In genomic region chr4:119028296-119028695, GRCh38 we compare ENCODE assay signal across 18 cellular contexts.
DNase-seq lines count a peak whose midpoint lies in the region; ATAC-seq, FAIRE-seq and TF ChIP-seq lines count a peak whose summit lies in the region.
"Had no signal": no experiment of that assay in that cellular context is flagged by ENCODE, and none has a peak within 500 bp of the region (broad histone marks: within the 10 kb centered on the region; RNA-seq: fewer than 3 reads in every experiment).

No MANE protein-coding gene starts in this region.

- H3K4me3 ChIP-seq in esophagus squamous epithelium (peak overlapping the region; percentile 18 to 61 (median 41)), pancreas (no peak overlapping the region), tibial nerve (peak overlapping the region; percentile 20 to 50 (median 22))
- H3K4me3 ChIP-seq: BLaER1, K562, SK-N-MC had no signal

- FAIRE-seq in pancreas (lab: Jason Lieb, UNC), result peak; percentile 5
- FAIRE-seq: K562 had no signal

- no peaks in the 10 kb centered on the region for H3K9me3 ChIP-seq in esophagus squamous epithelium
- H3K9me3 ChIP-seq in pancreas, result no peaks in the 10 kb centered on the region
- H3K9me3 ChIP-seq in tibial nerve, result no peaks in the 10 kb centered on the region
- H3K9me3 ChIP-seq: BLaER1, left lung had no signal

- intact Hi-C loops in esophagus squamous epithelium (cut with DNase I) (no loop called here), pancreas (cut with DNase I) (no loop called here), posterior cingulate gyrus (cut with DNase I) (no loop called here)

- DNase-seq in LHCN-M2 (ENCODE audit: low read depth) (peak; percentile 31), esophagus squamous epithelium (lab: John Stamatoyannopoulos, UW) (no peak), pancreas (no peak), tibial nerve (ENCODE audit: low spot score in 2 of 2) (no peak), NCI-H1105 (lab: John Stamatoyannopoulos, UW) (no peak), posterior cingulate gyrus (no peak)
- DNase-seq: activated CD4-positive, alpha-beta T cell treated with anti-CD3 and anti-CD28 coated beads for 1 hour; amniotic stem cell; foreskin keratinocyte; GOT3; left lung; NCI-H1092 treated with DMSO at 0.1 percent for 48 hours; NCI-H774; T1000 had no signal

- TF ChIP-seq CTCF in esophagus squamous epithelium (IDR thresholded peaks at IDR 0.05), result no peak
- TF ChIP-seq CTCF in pancreas (IDR thresholded peaks at IDR 0.05), result no peak
- TF ChIP-seq CTCF in tibial nerve (IDR thresholded peaks at IDR 0.05), result no peak

- ATAC-seq in pancreas, result no peak
- ATAC-seq in GM18861 (IDR thresholded peaks at IDR 0.05; ENCODE audit: unreplicated experiment), result no peak
- ATAC-seq: foreskin keratinocyte, K562, left lung had no signal

- H3K27ac ChIP-seq in esophagus squamous epithelium, result peak overlapping the region; percentile 82 to 93 (median 92)
- no peak overlapping the region for H3K27ac ChIP-seq in pancreas
- H3K27ac ChIP-seq in tibial nerve, result peak overlapping the region in 3 of 4 donors; percentile 71 to 88 (median 74)
- H3K27ac ChIP-seq: BLaER1, foreskin keratinocyte, SK-N-MC had no signal

- H3K36me3 ChIP-seq in esophagus squamous epithelium, result peaks cover 6 to 33% (median 8%) of the 10 kb centered on the region in 3 donors
- H3K36me3 ChIP-seq in pancreas, result no peaks in the 10 kb centered on the region
- peaks cover 0 to 27% (median 0%) of the 10 kb centered on the region in 3 donors for H3K36me3 ChIP-seq in tibial nerve
- H3K36me3 ChIP-seq: BLaER1, left lung had no signal

- TF ChIP-seq POLR2A in esophagus squamous epithelium (IDR thresholded peaks at IDR 0.05) (no peak), tibial nerve (IDR thresholded peaks at IDR 0.05) (no peak)

- 70 to 72% methylated on average over 2 of the region's 2 CpGs for WGBS in esophagus squamous epithelium, 2 donors
- 73 to 80% methylated on average over 2 of the region's 2 CpGs for WGBS in pancreas, 2 donors
- 79 to 83% methylated on average over 2 of the region's 2 CpGs for WGBS in tibial nerve, 2 donors

- H3K4me1 ChIP-seq in esophagus squamous epithelium, result peaks cover 0 to 26% (median 4%) of the 10 kb centered on the region in 3 donors
- H3K4me1 ChIP-seq in pancreas, result peaks cover 0 to 13% (median 7%) of the 10 kb centered on the region in 3 donors
- peaks cover 0 to 38% (median 0%) of the 10 kb centered on the region in 4 donors for H3K4me1 ChIP-seq in tibial nerve
- H3K4me1 ChIP-seq: BLaER1 had no signal

- TF ChIP-seq EP300 in tibial nerve (IDR thresholded peaks at IDR 0.05), result no peak

- H3K27me3 ChIP-seq in esophagus squamous epithelium (no peaks in the 10 kb centered on the region), pancreas (peaks cover 0 to 2% (median 0%) of the 10 kb centered on the region in 4 donors), tibial nerve (no peaks in the 10 kb centered on the region)
- H3K27me3 ChIP-seq: BLaER1, foreskin keratinocyte, left lung had no signal

Comparison
In these comparisons a context has a peak if more than half of its experiments do, and no peak if none do; other contexts are left out.
1. H3K27ac ChIP-seq: peak in esophagus squamous epithelium (4 of 4) and tibial nerve (3 of 4); none in pancreas (0 of 4).
2. H3K4me3 ChIP-seq: peak in esophagus squamous epithelium (4 of 4) and tibial nerve (4 of 4); none in pancreas (0 of 4).